In the genomic region with DNA sequence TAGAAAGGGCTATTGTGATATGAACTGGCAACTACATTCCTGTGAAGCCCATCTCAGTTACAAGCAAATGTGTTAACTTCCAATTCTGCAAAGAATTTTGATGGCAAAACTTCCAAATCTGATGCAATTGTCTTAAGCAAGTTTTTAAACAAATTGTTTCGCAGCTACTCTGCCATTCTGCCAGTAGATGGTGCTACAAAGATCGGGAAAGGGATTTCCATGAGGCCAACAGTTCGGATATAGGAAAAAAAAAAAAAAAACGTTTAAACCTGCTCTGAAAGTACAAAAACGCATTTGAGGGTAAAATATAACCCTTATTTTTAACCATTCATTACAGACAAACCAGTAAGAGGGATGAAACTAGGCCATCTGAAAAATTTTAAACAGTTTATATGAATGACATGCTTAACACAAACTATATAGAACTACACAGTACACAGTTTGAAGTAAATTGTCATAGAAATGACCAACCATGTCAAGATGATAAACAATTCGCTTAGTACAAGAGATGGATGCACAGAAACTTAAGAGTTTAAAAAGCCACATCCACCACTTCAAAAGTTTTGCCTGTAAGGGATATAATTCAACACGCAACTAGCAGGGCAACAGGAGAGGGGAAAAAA, we compare ENCODE assay signal across 1 cellular context.
TF ChIP-seq lines count a peak whose summit lies in the region.

No MANE protein-coding gene starts in this region.

TF ChIP-seq in HCT116, 20 proteins besides CTCF, POLR2A, EP300 and RAD21 (continued from another document):
- TF ChIP-seq, protein P1, sequence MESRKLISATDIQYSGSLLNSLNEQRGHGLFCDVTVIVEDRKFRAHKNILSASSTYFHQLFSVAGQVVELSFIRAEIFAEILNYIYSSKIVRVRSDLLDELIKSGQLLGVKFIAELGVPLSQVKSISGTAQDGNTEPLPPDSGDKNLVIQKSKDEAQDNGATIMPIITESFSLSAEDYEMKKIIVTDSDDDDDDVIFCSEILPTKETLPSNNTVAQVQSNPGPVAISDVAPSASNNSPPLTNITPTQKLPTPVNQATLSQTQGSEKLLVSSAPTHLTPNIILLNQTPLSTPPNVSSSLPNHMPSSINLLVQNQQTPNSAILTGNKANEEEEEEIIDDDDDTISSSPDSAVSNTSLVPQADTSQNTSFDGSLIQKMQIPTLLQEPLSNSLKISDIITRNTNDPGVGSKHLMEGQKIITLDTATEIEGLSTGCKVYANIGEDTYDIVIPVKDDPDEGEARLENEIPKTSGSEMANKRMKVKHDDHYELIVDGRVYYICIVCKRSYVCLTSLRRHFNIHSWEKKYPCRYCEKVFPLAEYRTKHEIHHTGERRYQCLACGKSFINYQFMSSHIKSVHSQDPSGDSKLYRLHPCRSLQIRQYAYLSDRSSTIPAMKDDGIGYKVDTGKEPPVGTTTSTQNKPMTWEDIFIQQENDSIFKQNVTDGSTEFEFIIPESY (IDR thresholded peaks at IDR 0.05; ENCODE audit: extremely low read depth, insufficient replicate concordance, low read length): no peak
- TF ChIP-seq FOSL1 (IDR thresholded peaks at IDR 0.05; ENCODE audit: low read depth) (no peak), ELF1 (IDR thresholded peaks at IDR 0.05; ENCODE audit: borderline replicate concordance, low read depth) (no peak), ZFX (IDR thresholded peaks at IDR 0.05) (no peak), SRF (IDR thresholded peaks at IDR 0.05; ENCODE audit: low read depth) (no peak), EGR1 (IDR thresholded peaks at IDR 0.05; ENCODE audit: low read depth) (no peak)
